In genomic region chr2:64534363-64534762, GRCh38 we compare ENCODE assay signal across 11 cellular contexts. TPM values are rescaled to one million over a fixed set of nuclear protein-coding genes. Genes with fewer than 3 reads are reported as not detected.
DNase-seq lines count a peak whose midpoint lies in the region; ATAC-seq and TF ChIP-seq lines count a peak whose summit lies in the region.
"Had no signal": no experiment of that assay in that cellular context is flagged by ENCODE, and none has a peak within 500 bp of the region (broad histone marks: within the 10 kb centered on the region; RNA-seq: fewer than 3 reads in every experiment).

No MANE protein-coding gene starts in this region.

- TF ChIP-seq CTCF in activated B cell treated with CpG ODN at 0.5 μM for 24 hours (IDR thresholded peaks at IDR 0.05), result no peak

- H4K20me1 ChIP-seq in Karpas-422 (ENCODE audit: insufficient read depth, low read depth, low read length), result no peaks in the 10 kb centered on the region

- peaks cover 100% of the 10 kb centered on the region for H3K79me2 ChIP-seq in Karpas-422 (ENCODE audit: low read length)

- H3K4me3 Mint-ChIP-seq in activated T-cell treated with anti-CD3 and anti-CD28 coated beads, Interleukin-2, amount 50 U/mL, for 24 hours, result peak overlapping the region; percentile 4
- peak overlapping the region; percentile 60 for H3K4me3 Mint-ChIP-seq in activated B cell treated with CpG ODN at 0.5 μM for 24 hours
- H3K4me3 Mint-ChIP-seq in stimulated activated naive B cell treated with anti-CD40 and anti-IgM and Interleukin-4, amounts not matched to agents 10 μg/mL and 1 μg/mL and 100 μg/mL, for 72 hours, result peak overlapping the region; percentile 42 to 58

- H3K9me3 Mint-ChIP-seq in activated T-cell treated with anti-CD3 and anti-CD28 coated beads, Interleukin-2, amount 50 U/mL, for 24 hours, result no peaks in the 10 kb centered on the region
- H3K9me3 Mint-ChIP-seq in activated B cell treated with CpG ODN at 0.5 μM for 24 hours, result no peaks in the 10 kb centered on the region
- no peaks in the 10 kb centered on the region for H3K9me3 Mint-ChIP-seq in stimulated activated naive B cell treated with anti-CD40 and anti-IgM and Interleukin-4, amounts not matched to agents 10 μg/mL and 1 μg/mL and 100 μg/mL, for 72 hours

- H3K4me2 ChIP-seq in Karpas-422 (ENCODE audit: low read depth, low read length, poor library complexity, severe bottlenecking), result peak overlapping the region; percentile 55

- no peak overlapping the region for H3K9ac ChIP-seq in Karpas-422 (ENCODE audit: low read length)

- no peak overlapping the region for H3K4me3 ChIP-seq in Karpas-422 (ENCODE audit: low read length)

- peaks cover 16% of the 10 kb centered on the region for H3K36me3 Mint-ChIP-seq in activated T-cell treated with anti-CD3 and anti-CD28 coated beads, Interleukin-2, amount 50 U/mL, for 24 hours (ENCODE audit: low read depth)
- peaks cover 26% of the 10 kb centered on the region for H3K36me3 Mint-ChIP-seq in activated B cell treated with CpG ODN at 0.5 μM for 24 hours (ENCODE audit: low read depth)
- peaks cover 13 to 18% of the 10 kb centered on the region in 2 donors for H3K36me3 Mint-ChIP-seq in stimulated activated naive B cell treated with anti-CD40 and anti-IgM and Interleukin-4, amounts not matched to agents 10 μg/mL and 1 μg/mL and 100 μg/mL, for 72 hours

- H3K4me1 Mint-ChIP-seq in activated T-cell treated with anti-CD3 and anti-CD28 coated beads, Interleukin-2, amount 50 U/mL, for 24 hours (ENCODE audit: low read depth), result peaks cover 78% of the 10 kb centered on the region
- peaks cover 76% of the 10 kb centered on the region for H3K4me1 Mint-ChIP-seq in activated B cell treated with CpG ODN at 0.5 μM for 24 hours
- H3K4me1 Mint-ChIP-seq in stimulated activated naive B cell treated with anti-CD40 and anti-IgM and Interleukin-4, amounts not matched to agents 10 μg/mL and 1 μg/mL and 100 μg/mL, for 72 hours, result peaks cover 24 to 67% of the 10 kb centered on the region in 2 donors

- DNase-seq in activated T-cell treated with anti-CD3 and anti-CD28 coated beads, Interleukin-2, amount 50 U/mL, for 24 hours, result no peak
- DNase-seq in activated T-cell treated with anti-CD3 and anti-CD28 coated beads for 4 hours (no peak), Karpas-422 (peak; percentile 70), activated B cell treated with CpG ODN at 0.5 μM for 24 hours (no peak), mesenteric fat pad (ENCODE audit: low spot score) (no peak), GM19238 (ENCODE audit: insufficient read length, low spot score) (no peak)
- DNase-seq in stimulated activated naive B cell treated with anti-CD40 and anti-IgM and Interleukin-4, amounts not matched to agents 10 μg/mL and 1 μg/mL and 100 μg/mL, for 72 hours, result no peak
- DNase-seq: left cardiac atrium; NCI-H1694 treated with DMSO at 0.1 percent for 48 hours; stimulated activated naive CD4-positive, alpha-beta T cell had no signal

- peaks cover 7% of the 10 kb centered on the region; the same call in 1 of the 2 replicates for H3K36me3 ChIP-seq in Karpas-422 (ENCODE audit: insufficient read depth, low read length)

- POLR2A ChIA-PET in activated B cell treated with CpG ODN at 0.5 μM for 24 hours (lab: Charles Lee), result interaction anchor here (0.6 to 3.4 kb wide), 2 partner anchors 10 to 206 kb away, joined by 3 to 19 read pairs; partner anchors contain the start of gene AFTPH

- no peaks in the 10 kb centered on the region for H3K9me2 ChIP-seq in Karpas-422 (replicated peaks; ENCODE audit: insufficient read depth, low read length)

- H3K4me1 ChIP-seq in Karpas-422 (ENCODE audit: low read length), result peaks cover 87% of the 10 kb centered on the region

- peak overlapping the region; percentile 66 for H3K27ac ChIP-seq in Karpas-422 (ENCODE audit: low read length)

- H3K27ac Mint-ChIP-seq in activated T-cell treated with anti-CD3 and anti-CD28 coated beads, Interleukin-2, amount 50 U/mL, for 24 hours, result peak overlapping the region; percentile 34
- H3K27ac Mint-ChIP-seq in activated B cell treated with CpG ODN at 0.5 μM for 24 hours, result peak overlapping the region; percentile 50
- no peak overlapping the region for H3K27ac Mint-ChIP-seq in stimulated activated naive B cell treated with anti-CD40 and anti-IgM and Interleukin-4, amounts not matched to agents 10 μg/mL and 1 μg/mL and 100 μg/mL, for 72 hours

- H3K27me3 Mint-ChIP-seq in activated T-cell treated with anti-CD3 and anti-CD28 coated beads, Interleukin-2, amount 50 U/mL, for 24 hours, result no peaks in the 10 kb centered on the region
- H3K27me3 Mint-ChIP-seq in activated B cell treated with CpG ODN at 0.5 μM for 24 hours, result no peaks in the 10 kb centered on the region
- no peaks in the 10 kb centered on the region for H3K27me3 Mint-ChIP-seq in stimulated activated naive B cell treated with anti-CD40 and anti-IgM and Interleukin-4, amounts not matched to agents 10 μg/mL and 1 μg/mL and 100 μg/mL, for 72 hours

- H3K27me3 ChIP-seq in Karpas-422 (ENCODE audit: low read length), result no peaks in the 10 kb centered on the region

- no peaks in the 10 kb centered on the region for H3K9me3 ChIP-seq in Karpas-422 (ENCODE audit: low read length)

- ATAC-seq in activated B cell treated with CpG ODN at 0.5 μM for 24 hours (ENCODE audit: low read depth), result peak; percentile 54
- peak; percentile 86 to 96 for ATAC-seq in stimulated activated naive B cell treated with anti-CD40 and anti-IgM and Interleukin-4, amounts not matched to agents 10 μg/mL and 1 μg/mL and 100 μg/mL, for 72 hours (replicated peaks)
- ATAC-seq in HG02973 (IDR thresholded peaks at IDR 0.05; ENCODE audit: unreplicated experiment), result no peak
- ATAC-seq: left cardiac atrium had no signal

- intact Hi-C loops in activated B cell treated with CpG ODN at 0.5 μM for 24 hours (cut with micrococcal nuclease), result loop anchor here (1.0 kb wide), 2 partner anchors 8 to 9 kb away; no protein-coding TSS in a partner anchor

- H2AFZ ChIP-seq in Karpas-422 (ENCODE audit: low read length), result no peak overlapping the region

- CTCF ChIA-PET in activated B cell treated with CpG ODN at 0.5 μM for 24 hours (lab: Charles Lee), result interaction anchor here (1.2 to 1.3 kb wide), 2 partner anchors 11 to 12 kb away, joined by 4 to 7 read pairs; partner anchors contain the start of gene AFTPH

RNA-seq across cellular contexts. Expression of gene AFTPH, which starts 10.2 kb away (rescaled TPM):
- total RNA-seq in Karpas-422 (2014; rRNA removed; shearing (Covaris generic); ENCODE audit: low replicate concordance), result 88.9 and 124 TPM in 2 replicates
- total RNA-seq in activated B cell treated with CpG ODN at 0.5 μM for 24 hours, result 76.2 and 81.3 TPM in 2 replicates
- 22.2 TPM for total RNA-seq in mesenteric fat pad

Comparison
In these comparisons a context has a peak if more than half of its experiments do, and no peak if none do; other contexts are left out.
1. H3K4me3 Mint-ChIP-seq: peak in every context shown above with its lines; median percentile 60 in activated B cell treated with CpG ODN at 0.5 μM for 24 hours; 50 in stimulated activated naive B cell treated with anti-CD40 and anti-IgM and Interleukin-4, amounts not matched to agents 10 μg/mL and 1 μg/mL and 100 μg/mL, for 72 hours; 4 in activated T-cell treated with anti-CD3 and anti-CD28 coated beads, Interleukin-2, amount 50 U/mL, for 24 hours.